15 cellular contexts compared by ENCODE assay signal in the genomic region with DNA sequence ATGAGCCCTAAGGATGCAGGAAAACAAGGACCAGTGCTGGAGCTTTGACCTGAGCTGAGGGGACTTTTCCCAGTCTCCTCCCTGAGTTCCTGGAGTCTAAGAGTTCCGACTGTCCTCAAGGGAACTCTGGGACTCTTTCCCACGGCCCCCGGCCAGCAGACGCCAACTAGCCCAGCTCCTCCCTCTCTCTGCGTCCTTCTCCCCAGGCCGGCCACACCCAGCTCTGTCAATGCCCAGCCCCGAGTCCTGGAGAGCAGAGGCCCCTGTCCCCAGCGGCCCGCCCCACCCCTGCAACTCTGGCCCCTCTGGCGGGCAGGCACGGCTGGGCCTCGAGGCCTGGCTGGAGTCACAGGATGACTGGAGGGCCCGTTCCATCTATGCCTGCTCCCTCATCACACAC. TPM values are rescaled to one million over a fixed set of nuclear protein-coding genes. Genes with fewer than 3 reads are reported as not detected.
DNase-seq lines count a peak whose midpoint lies in the region; ATAC-seq and TF ChIP-seq lines count a peak whose summit lies in the region.
"Had no signal": no experiment of that assay in that cellular context is flagged by ENCODE, and none has a peak within 500 bp of the region (broad histone marks: within the 10 kb centered on the region; RNA-seq: fewer than 3 reads in every experiment).

No MANE protein-coding gene starts in this region.

- peaks cover 11% of the 10 kb centered on the region for H3K4me1 ChIP-seq in mesendoderm (ENCODE audit: control insufficient read depth, low read depth, low read length)

- H3K27me3 Mint-ChIP-seq in type B pancreatic cell, result no peaks in the 10 kb centered on the region
- H3K27me3 Mint-ChIP-seq: stimulated activated naive B cell treated with anti-CD40 and anti-IgM and Interleukin-4, amounts not matched to agents 10 μg/mL and 1 μg/mL and 100 μg/mL, for 72 hours had no signal

- no peak overlapping the region for H3K4ac ChIP-seq in mesendoderm (ENCODE audit: low read depth, low read length)

- H3K4me1 Mint-ChIP-seq in type B pancreatic cell (ENCODE audit: unreplicated experiment), result peaks cover 65% of the 10 kb centered on the region

- no peak for TF ChIP-seq CTCF in WERI-Rb-1 (IDR thresholded peaks at IDR 0.05; ENCODE audit: low read depth, low read length)
- TF ChIP-seq CTCF in fibroblast of villous mesenchyme (IDR thresholded peaks at IDR 0.05; ENCODE audit: insufficient read depth, low read depth, low read length), result no peak
- TF ChIP-seq CTCF in type B pancreatic cell (conservative IDR thresholded peaks at IDR 0.05), result no peak

- H3K36me3 ChIP-seq in WERI-Rb-1 (peaks cover 12% of the 10 kb centered on the region; the same call in 1 of the 2 replicates), mesendoderm (ENCODE audit: control insufficient read depth, insufficient read depth, low read length) (no peaks in the 10 kb centered on the region)

- DNase-seq in WERI-Rb-1, result peak; percentile 76
- peak; percentile 76 for DNase-seq in fibroblast of villous mesenchyme (ENCODE audit: low read depth)
- DNase-seq in mesendoderm, result no peak
- no peak for DNase-seq in type B pancreatic cell (ENCODE audit: extremely low spot score, unreplicated experiment)
- no peak for DNase-seq in T-helper 2 cell
- DNase-seq: activated T-cell treated with anti-CD3 and anti-CD28 coated beads, Interleukin-2, amount 50 U/mL, for 1 hour; CD8-positive, alpha-beta T cell; endodermal cell; NCI-H2081 treated with DMSO at 0.1 percent for 48 hours; NK-92 treated with Interleukin-12 subunit alpha and Interleukin-12 subunit beta, amount 100 ng/mL, for 24 hours; stimulated activated naive B cell treated with anti-CD40 and anti-IgM and Interleukin-4, amounts not matched to agents 10 μg/mL and 1 μg/mL and 100 μg/mL, for 72 hours had no signal

- H2BK15ac ChIP-seq in mesendoderm (replicated peaks; ENCODE audit: low read depth), result no peak overlapping the region

- H3K4me3 Mint-ChIP-seq in type B pancreatic cell, result peak overlapping the region; percentile 63
- H3K4me3 Mint-ChIP-seq: CD8-positive, alpha-beta T cell; endodermal cell; stimulated activated naive B cell treated with anti-CD40 and anti-IgM and Interleukin-4, amounts not matched to agents 10 μg/mL and 1 μg/mL and 100 μg/mL, for 72 hours had no signal

- no peak overlapping the region for H3K4me2 ChIP-seq in mesendoderm (ENCODE audit: low read length)

- H3K79me1 ChIP-seq in mesendoderm (ENCODE audit: low read length), result peaks cover 10% of the 10 kb centered on the region

- ATAC-seq in GM19351 (IDR thresholded peaks at IDR 0.05; ENCODE audit: unreplicated experiment) (no peak), GM18909 (IDR thresholded peaks at IDR 0.05; ENCODE audit: poor library complexity, unreplicated experiment) (no peak), HG02763 (IDR thresholded peaks at IDR 0.05; ENCODE audit: unreplicated experiment) (no peak)
- ATAC-seq: CD8-positive, alpha-beta T cell; SK-N-SH treated with all-trans-retinoic acid at 6 μM for 48 hours; stimulated activated naive B cell treated with anti-CD40 and anti-IgM and Interleukin-4, amounts not matched to agents 10 μg/mL and 1 μg/mL and 100 μg/mL, for 72 hours had no signal

- peak overlapping the region; percentile 93 for H3K27ac Mint-ChIP-seq in type B pancreatic cell
- H3K27ac Mint-ChIP-seq: CD8-positive, alpha-beta T cell; endodermal cell; stimulated activated naive B cell treated with anti-CD40 and anti-IgM and Interleukin-4, amounts not matched to agents 10 μg/mL and 1 μg/mL and 100 μg/mL, for 72 hours had no signal

- no peak overlapping the region for H4K8ac ChIP-seq in mesendoderm (ENCODE audit: low read depth, low read length)

- H3K9ac ChIP-seq in mesendoderm (ENCODE audit: low read length), result no peak overlapping the region

- H3K27me3 ChIP-seq in WERI-Rb-1 (ENCODE audit: insufficient read depth, low read depth, severe bottlenecking) (no peaks in the 10 kb centered on the region), mesendoderm (ENCODE audit: insufficient read depth, low read length, poor library complexity) (no peaks in the 10 kb centered on the region)

- H3K79me2 ChIP-seq in mesendoderm (ENCODE audit: control insufficient read depth, insufficient read depth, low read length), result peaks cover 4% of the 10 kb centered on the region

- no peak overlapping the region for H2AK5ac ChIP-seq in mesendoderm (ENCODE audit: low read length)

- no peak overlapping the region for H2BK120ac ChIP-seq in mesendoderm (ENCODE audit: low read depth, low read length)

- H3K18ac ChIP-seq in mesendoderm (ENCODE audit: low read length), result no peak overlapping the region

- no peaks in the 10 kb centered on the region for H3K36me3 Mint-ChIP-seq in type B pancreatic cell
- H3K36me3 Mint-ChIP-seq: CD8-positive, alpha-beta T cell; stimulated activated naive B cell treated with anti-CD40 and anti-IgM and Interleukin-4, amounts not matched to agents 10 μg/mL and 1 μg/mL and 100 μg/mL, for 72 hours had no signal

- H3K9me3 Mint-ChIP-seq in type B pancreatic cell, result no peaks in the 10 kb centered on the region
- H3K9me3 Mint-ChIP-seq: CD8-positive, alpha-beta T cell; endodermal cell; stimulated activated naive B cell treated with anti-CD40 and anti-IgM and Interleukin-4, amounts not matched to agents 10 μg/mL and 1 μg/mL and 100 μg/mL, for 72 hours had no signal

- no peak overlapping the region for H4K5ac ChIP-seq in mesendoderm (ENCODE audit: low read length)

- H3K4me3 ChIP-seq in WERI-Rb-1 (ENCODE audit: low read depth, low read length), result no peak overlapping the region
- no peak overlapping the region for H3K4me3 ChIP-seq in fibroblast of villous mesenchyme (ENCODE audit: low read depth, low read length)
- no peak overlapping the region for H3K4me3 ChIP-seq in mesendoderm (ENCODE audit: low read length)

- no peak overlapping the region for H2BK5ac ChIP-seq in mesendoderm (ENCODE audit: low read length)

- H3K27ac ChIP-seq in WERI-Rb-1, result peak overlapping the region; percentile 95
- H3K27ac ChIP-seq in mesendoderm (ENCODE audit: low read depth, low read length), result no peak overlapping the region

- H3K23ac ChIP-seq in mesendoderm (ENCODE audit: low read length), result no peak overlapping the region

- no CpG with 5 or more reads among the region's 13 CpGs for WGBS in mesendoderm (ENCODE audit: extremely low coverage, insufficient coverage, low lambda C conversion rate)

- H3K9me3 ChIP-seq in WERI-Rb-1 (ENCODE audit: severe bottlenecking), result no peaks in the 10 kb centered on the region

- peak overlapping the region; percentile 20 for H3K56ac ChIP-seq in mesendoderm (ENCODE audit: low read length)

RNA-seq across cellular contexts. Expression of a gene that starts 29.8 kb away (rescaled TPM):
- 3.9 and 4.8 TPM in 2 replicates for total RNA-seq in fibroblast of villous mesenchyme
- polyA plus RNA-seq in mesendoderm (2013, experiment 1 of 2), result 30.2 TPM
- 30.5 TPM for polyA plus RNA-seq in mesendoderm (2013, experiment 2 of 2)
- 62.9 and 128 TPM in 2 replicates for total RNA-seq in type B pancreatic cell (ENCODE audit: low replicate concordance)

Comparison
In these comparisons a context has a peak if more than half of its experiments do, and no peak if none do; other contexts are left out.
1. DNase-seq: peak in WERI-Rb-1 (single experiment) and fibroblast of villous mesenchyme (single experiment); none in mesendoderm (single experiment), type B pancreatic cell (single experiment) and T-helper 2 cell (0 of 5).
2. RNA of a gene that starts 29.8 kb away (total RNA-seq): 62.9 to 128 TPM in type B pancreatic cell; 3.9 to 4.8 TPM in fibroblast of villous mesenchyme; every median in the first group is over 10 times any median in the second.